Comparison of ENCODE assay signal across 20 cellular contexts in genomic region chr6:43223175-43223574, GRCh38. TPM values are rescaled to one million over a fixed set of nuclear protein-coding genes. Genes with fewer than 3 reads are reported as not detected.
DNase-seq lines count a peak whose midpoint lies in the region; ATAC-seq, FAIRE-seq and TF ChIP-seq lines count a peak whose summit lies in the region.
"Had no signal": no experiment of that assay in that cellular context is flagged by ENCODE, and none has a peak within 500 bp of the region (broad histone marks: within the 10 kb centered on the region; RNA-seq: fewer than 3 reads in every experiment).

No MANE protein-coding gene starts in this region.

- no peak for TF ChIP-seq POLR2A in HepG2 (IDR thresholded peaks at IDR 0.05; ENCODE audit: insufficient read depth in 1 of 2, low read depth in 2 of 2, low read length in 2 of 2)

- peaks cover 64% of the 10 kb centered on the region for H3K4me1 ChIP-seq in CD4-positive, CD25-positive, alpha-beta regulatory T cell (ENCODE audit: control insufficient read depth, insufficient read depth, low read length, poor library complexity, severe bottlenecking)
- H3K4me1 ChIP-seq in CD8-positive, alpha-beta memory T cell (ENCODE audit: insufficient read depth, low read length) = peaks cover 35% of the 10 kb centered on the region
- H3K4me1 ChIP-seq in HepG2 (ENCODE audit: insufficient read depth, low read length) = peaks cover 16% of the 10 kb centered on the region
- peaks cover 5 to 8% of the 10 kb centered on the region in 2 experiments for H3K4me1 ChIP-seq in trophoblast cell (ENCODE audit: control insufficient read depth in 1 of 2, insufficient read depth in 2 of 2, low read length in 2 of 2)
- H3K4me1 ChIP-seq: SJCRH30 had no signal

- no peak overlapping the region for H3K18ac ChIP-seq in trophoblast cell (ENCODE audit: low read length)

- peaks cover 26% of the 10 kb centered on the region for H3K36me3 Mint-ChIP-seq in CD4-positive, CD25-positive, alpha-beta regulatory T cell
- peaks cover 5 to 46% (median 7%) of the 10 kb centered on the region in 3 donors for H3K36me3 Mint-ChIP-seq in CD8-positive, alpha-beta memory T cell
- peaks cover 39% of the 10 kb centered on the region for H3K36me3 Mint-ChIP-seq in activated CD4-positive, alpha-beta memory T cell treated with anti-CD3 and anti-CD28 coated beads, Interleukin-2, amount 10 ng/mL, durations not matched to agents 7 days and 5 days (ENCODE audit: low read depth)

- H3K9ac ChIP-seq in HepG2 (ENCODE audit: insufficient read depth, low read depth, low read length) (no peak overlapping the region), trophoblast cell (ENCODE audit: low read length) (no peak overlapping the region)
- H3K9ac ChIP-seq: BLaER1 had no signal

- H3K4me1 Mint-ChIP-seq in CD4-positive, CD25-positive, alpha-beta regulatory T cell = peaks cover 17 to 88% (median 62%) of the 10 kb centered on the region in 4 donors
- H3K4me1 Mint-ChIP-seq in CD8-positive, alpha-beta memory T cell = peaks cover 22 to 62% (median 46%) of the 10 kb centered on the region in 3 donors
- peaks cover 41% of the 10 kb centered on the region for H3K4me1 Mint-ChIP-seq in activated CD4-positive, alpha-beta memory T cell treated with anti-CD3 and anti-CD28 coated beads, Interleukin-2, amount 10 ng/mL, durations not matched to agents 7 days and 5 days

- intact Hi-C loops in HepG2 (cut with micrococcal nuclease; ENCODE audit: unreplicated experiment) = no loop called here

- H3K23ac ChIP-seq in trophoblast cell (ENCODE audit: low read length) = no peak overlapping the region

- TF ChIP-seq RAD21 in HepG2 (CRISPR knock-in tag; IDR thresholded peaks at IDR 0.05) = no peak

- H2BK5ac ChIP-seq in trophoblast cell (ENCODE audit: low read depth, low read length, poor library complexity) = no peak overlapping the region

- no peaks in the 10 kb centered on the region for H3K9me3 ChIP-seq in CD4-positive, CD25-positive, alpha-beta regulatory T cell (ENCODE audit: control insufficient read depth in 2 of 2, low read length in 2 of 2)
- no peaks in the 10 kb centered on the region for H3K9me3 ChIP-seq in CD8-positive, alpha-beta memory T cell (ENCODE audit: low read length)
- H3K9me3 ChIP-seq in HepG2 (ENCODE audit: low read length) (no peaks in the 10 kb centered on the region), trophoblast cell (ENCODE audit: insufficient read depth, low read depth, low read length) (peaks cover 5% of the 10 kb centered on the region)
- H3K9me3 ChIP-seq: BLaER1, left lung, SJCRH30 had no signal

- H4K12ac ChIP-seq in trophoblast cell (ENCODE audit: low read depth, low read length) = no peak overlapping the region

- H4K8ac ChIP-seq in trophoblast cell (ENCODE audit: low read depth, low read length) = no peak overlapping the region

- no peak overlapping the region for H4K91ac ChIP-seq in trophoblast cell (ENCODE audit: low read depth, low read length)

- H3K4me3 ChIP-seq in CD4-positive, CD25-positive, alpha-beta regulatory T cell (ENCODE audit: low read depth, low read length) = peak overlapping the region; percentile 71
- no peak overlapping the region for H3K4me3 ChIP-seq in CD8-positive, alpha-beta memory T cell (ENCODE audit: low read length)
- H3K4me3 ChIP-seq in HepG2 (replicated peaks in 1 of 3; ENCODE audit: insufficient read depth in 1 of 3, low read depth in 2 of 3, low read length in 3 of 3) (no peak overlapping the region), trophoblast cell (ENCODE audit: low read depth, low read length) (no peak overlapping the region)
- H3K4me3 ChIP-seq: BLaER1, left lung, SJCRH30 had no signal

- WGBS in HepG2 (ENCODE audit: low lambda C conversion rate) = 94% methylated on average over 8 of the region's 14 CpGs
- WGBS in trophoblast cell (ENCODE audit: extremely low coverage, insufficient coverage, insufficient read length) = no CpG with 5 or more reads among the region's 14 CpGs

- peak overlapping the region; percentile 78 to 100 (median 100) for H3K27ac Mint-ChIP-seq in CD4-positive, CD25-positive, alpha-beta regulatory T cell
- H3K27ac Mint-ChIP-seq in CD8-positive, alpha-beta memory T cell = peak overlapping the region; percentile 98 to 100 (median 99)
- H3K27ac Mint-ChIP-seq in activated CD4-positive, alpha-beta memory T cell treated with anti-CD3 and anti-CD28 coated beads, Interleukin-2, amount 10 ng/mL, durations not matched to agents 7 days and 5 days = peak overlapping the region; percentile 67

- TF ChIP-seq CTCF in HepG2 (CRISPR knock-in tag; IDR thresholded peaks at IDR 0.05) = no peak

- peak overlapping the region; percentile 75 to 91 (median 84) for H3K4me3 Mint-ChIP-seq in CD4-positive, CD25-positive, alpha-beta regulatory T cell
- H3K4me3 Mint-ChIP-seq in CD8-positive, alpha-beta memory T cell = peak overlapping the region in 2 of 7 donors; percentile 6 to 63
- H3K4me3 Mint-ChIP-seq in activated CD4-positive, alpha-beta memory T cell treated with anti-CD3 and anti-CD28 coated beads, Interleukin-2, amount 10 ng/mL, durations not matched to agents 7 days and 5 days = no peak overlapping the region

- H3K4ac ChIP-seq in trophoblast cell (ENCODE audit: low read depth, low read length) = no peak overlapping the region

- in situ Hi-C loops in HepG2 (cut with HindIII; ENCODE audit: extremely low pct_ligation_motif_present, low pct_unique_long_range_greater_than_20kb) = no loop called here

- no peak overlapping the region for H2AK5ac ChIP-seq in trophoblast cell (ENCODE audit: low read length)

- DNase-seq in CD4-positive, CD25-positive, alpha-beta regulatory T cell = peak in 2 of 3 donors; percentile 54 to 60
- no peak for DNase-seq in CD8-positive, alpha-beta memory T cell
- DNase-seq in activated CD4-positive, alpha-beta memory T cell treated with anti-CD3 and anti-CD28 coated beads, Interleukin-2, amount 10 ng/mL, durations not matched to agents 7 days and 5 days = no peak
- no peak for DNase-seq in HepG2 (ENCODE audit: low spot score)
- no peak for DNase-seq in HEK293T (ENCODE audit: extremely low spot score)
- no peak for DNase-seq in trophoblast cell
- DNase-seq: amniotic stem cell, cerebellar nuclear complex, DMS79, foreskin fibroblast, GOT3, left lung, NCI-H1694, NCI-H446 treated with DMSO at 0.1 percent for 48 hours, retina, SJCRH30 had no signal

- H3K4me2 ChIP-seq in HepG2 (ENCODE audit: low read depth, low read length) (no peak overlapping the region), trophoblast cell (ENCODE audit: low read length) (no peak overlapping the region)

- ATAC-seq in CD4-positive, CD25-positive, alpha-beta regulatory T cell (ENCODE audit: low read depth in 2 of 2) = peak in 1 of 2 donors; percentile 27
- ATAC-seq in HepG2 (no peak; the same call in 1 of the 3 replicates), GM21423 (IDR thresholded peaks at IDR 0.05; ENCODE audit: unreplicated experiment) (no peak)
- ATAC-seq: left lung had no signal

- peaks cover 4% of the 10 kb centered on the region for H3K79me1 ChIP-seq in trophoblast cell (ENCODE audit: low read length)

- no peak overlapping the region for H3K14ac ChIP-seq in trophoblast cell (ENCODE audit: low read length)

- H2AFZ ChIP-seq in HepG2 (ENCODE audit: low read length) = no peak overlapping the region
- no peak overlapping the region for H2AFZ ChIP-seq in trophoblast cell (ENCODE audit: insufficient read depth, low read length, poor library complexity)

- H2BK12ac ChIP-seq in trophoblast cell (ENCODE audit: low read length) = no peak overlapping the region

- H4K20me1 ChIP-seq in HepG2 (ENCODE audit: insufficient read depth, low read length) = no peaks in the 10 kb centered on the region
- H4K20me1 ChIP-seq: BLaER1 had no signal

- H3K9me3 Mint-ChIP-seq in CD4-positive, CD25-positive, alpha-beta regulatory T cell = no peaks in the 10 kb centered on the region
- no peaks in the 10 kb centered on the region for H3K9me3 Mint-ChIP-seq in CD8-positive, alpha-beta memory T cell
- H3K9me3 Mint-ChIP-seq in activated CD4-positive, alpha-beta memory T cell treated with anti-CD3 and anti-CD28 coated beads, Interleukin-2, amount 10 ng/mL, durations not matched to agents 7 days and 5 days = no peaks in the 10 kb centered on the region

- peaks cover 4% of the 10 kb centered on the region for H3K27me3 Mint-ChIP-seq in CD4-positive, CD25-positive, alpha-beta regulatory T cell
- peaks cover 0 to 2% of the 10 kb centered on the region in 2 donors for H3K27me3 Mint-ChIP-seq in CD8-positive, alpha-beta memory T cell
- no peaks in the 10 kb centered on the region for H3K27me3 Mint-ChIP-seq in activated CD4-positive, alpha-beta memory T cell treated with anti-CD3 and anti-CD28 coated beads, Interleukin-2, amount 10 ng/mL, durations not matched to agents 7 days and 5 days

- POLR2A ChIA-PET in CD8-positive, alpha-beta memory T cell (lab: Charles Lee) = interaction anchor here (0.5 kb wide), 1 partner anchor 198 kb away, joined by 3 read pairs; no protein-coding TSS in a partner anchor
- POLR2A ChIA-PET in activated CD4-positive, alpha-beta memory T cell treated with anti-CD3 and anti-CD28 coated beads, Interleukin-2, amount 10 ng/mL, durations not matched to agents 7 days and 5 days (lab: Charles Lee) = interaction anchor here (1.7 to 3.0 kb wide), 2 partner anchors 18 to 50 kb away, joined by 4 to 21 read pairs; partner anchors contain the start of gene SRF
- POLR2A ChIA-PET in HepG2 (lab: Yijun Ruan, JAX) (interaction anchor here (1.0 to 2.5 kb wide), 8 partner anchors 23 to 146 kb away, joined by 3 to 8 read pairs (median 4); partner anchors contain the start of genes CUL9 and ZNF318), HEK293T (lab: Yijun Ruan, JAX) (interaction anchor here (0.7 to 1.3 kb wide), 3 partner anchors 15 to 28 kb away, joined by 3 read pairs; no protein-coding TSS in a partner anchor)

- H2BK120ac ChIP-seq in trophoblast cell (ENCODE audit: insufficient read depth, low read length, poor library complexity) = no peak overlapping the region

- H3K27ac ChIP-seq in CD4-positive, CD25-positive, alpha-beta regulatory T cell (ENCODE audit: insufficient read depth, low read length, poor library complexity, severe bottlenecking) = peak overlapping the region; percentile 99
- H3K27ac ChIP-seq in CD8-positive, alpha-beta memory T cell (ENCODE audit: low read depth, low read length) = peak overlapping the region; percentile 92
- H3K27ac ChIP-seq in HepG2 (ENCODE audit: extremely low read length, insufficient read depth, low read length) (no peak overlapping the region), trophoblast cell (ENCODE audit: low read depth, low read length) (no peak overlapping the region)
- H3K27ac ChIP-seq: SJCRH30 had no signal

- CTCF ChIA-PET in CD8-positive, alpha-beta memory T cell (lab: Charles Lee) = no interaction called here
- CTCF ChIA-PET in activated CD4-positive, alpha-beta memory T cell treated with anti-CD3 and anti-CD28 coated beads, Interleukin-2, amount 10 ng/mL, durations not matched to agents 7 days and 5 days (lab: Charles Lee) = no interaction called here
- CTCF ChIA-PET in HepG2 (lab: Yijun Ruan, JAX; ENCODE audit: low intra/inter-chr PET ratio, low total read pairs) (no interaction called here), HEK293T (lab: Yijun Ruan, JAX) (no interaction called here)

- no peaks in the 10 kb centered on the region for H3K36me3 ChIP-seq in CD4-positive, CD25-positive, alpha-beta regulatory T cell (ENCODE audit: control insufficient read depth, insufficient read depth, low read length)
- no peaks in the 10 kb centered on the region for H3K36me3 ChIP-seq in CD8-positive, alpha-beta memory T cell (ENCODE audit: insufficient read depth, low read length)
- peaks cover 0 to 14% of the 10 kb centered on the region in 2 experiments; a peak in 1 of 5 replicates for H3K36me3 ChIP-seq in HepG2 (replicated peaks in 1 of 2; ENCODE audit: control insufficient read depth in 1 of 2, insufficient read depth in 2 of 2, low read length in 2 of 2)
- H3K36me3 ChIP-seq in trophoblast cell (ENCODE audit: control insufficient read depth in 1 of 2, insufficient read depth in 2 of 2, low read length in 2 of 2) = peaks cover 28 to 34% of the 10 kb centered on the region in 2 experiments

- no peak for FAIRE-seq in HepG2 (lab: Jason Lieb, UNC)
- FAIRE-seq: TTC549 had no signal

- BruUV-seq in HepG2 (replicated peaks; lab: Mats Ljungman, UMichigan) = no TSS peak

- no peak for TF ChIP-seq EP300 in HepG2 (IDR thresholded peaks at IDR 0.05; ENCODE audit: low read depth in 2 of 2, low read length in 2 of 2)
- TF ChIP-seq EP300 in HepG2 (CRISPR knock-in tag; IDR thresholded peaks at IDR 0.05; ENCODE audit: borderline replicate concordance) = no peak

- H3K27me3 ChIP-seq in CD4-positive, CD25-positive, alpha-beta regulatory T cell (ENCODE audit: control insufficient read depth, insufficient read depth, low read length) = no peaks in the 10 kb centered on the region
- H3K27me3 ChIP-seq in CD8-positive, alpha-beta memory T cell (ENCODE audit: insufficient read depth, low read length, poor library complexity, severe bottlenecking) = no peaks in the 10 kb centered on the region
- no peaks in the 10 kb centered on the region for H3K27me3 ChIP-seq in HepG2 (ENCODE audit: control insufficient read depth in 1 of 2, insufficient read depth in 2 of 2, low read length in 2 of 2)
- no peaks in the 10 kb centered on the region for H3K27me3 ChIP-seq in trophoblast cell (ENCODE audit: insufficient read depth, low read length)
- H3K27me3 ChIP-seq: BLaER1, left lung, SJCRH30 had no signal

- peaks cover 1% of the 10 kb centered on the region for H3K79me2 ChIP-seq in HepG2 (ENCODE audit: insufficient read depth, low read length)
- no peaks in the 10 kb centered on the region for H3K79me2 ChIP-seq in trophoblast cell (ENCODE audit: control insufficient read depth, insufficient read depth, low read length, poor library complexity)

RNA-seq across cellular contexts. Expression of gene DNPH1, which starts 6.1 kb away (rescaled TPM):
- 36.6 TPM for total RNA-seq in CD4-positive, CD25-positive, alpha-beta regulatory T cell
- polyA plus RNA-seq in CD4-positive, CD25-positive, alpha-beta regulatory T cell = 100 to 1,000 TPM; 190 to 234 (median 206) TPM
- 10 to 100 TPM; 68.2 to 68.3 TPM for total RNA-seq in CD8-positive, alpha-beta memory T cell
- 80.0 TPM for polyA plus RNA-seq in CD8-positive, alpha-beta memory T cell
- total RNA-seq in activated CD4-positive, alpha-beta memory T cell treated with anti-CD3 and anti-CD28 coated beads, Interleukin-2, amount 10 ng/mL, durations not matched to agents 7 days and 5 days = 10 to 100 TPM; 39.6 to 42.5 TPM
- total RNA-seq in HepG2 (2016; rRNA removed; fragmentation: Illumina TruSeq; extraction: Trizol) = 75.0 and 75.1 TPM in 2 replicates
- 50.9 and 56.3 TPM in 2 replicates for total RNA-seq in HepG2 (2016; cell fraction: cytosol; rRNA removed; fragmentation: Illumina TruSeq; extraction: Trizol; ENCODE audit: low read depth)
- 75.1 and 81.5 TPM in 2 replicates for total RNA-seq in HepG2 (2016; cell fraction: insoluble cytoplasmic fraction; rRNA removed; fragmentation: Illumina TruSeq; extraction: Trizol)
- total RNA-seq in HepG2 (2016; cell fraction: membrane; rRNA removed; fragmentation: Illumina TruSeq; extraction: Trizol) = 52.3 and 60.5 TPM in 2 replicates
- 31.4 and 33.7 TPM in 2 replicates for total RNA-seq in HepG2 (2016; cell fraction: nucleus; rRNA removed; fragmentation: Illumina TruSeq; extraction: Trizol)
- polyA plus RNA-seq in HepG2 (2011; rRNA removed) = 56.5 and 65.8 TPM in 2 replicates
- 106 and 143 TPM in 2 replicates for polyA plus RNA-seq in HepG2 (2011; cell fraction: cytosol; rRNA removed)
- polyA plus RNA-seq in HepG2 (2011; cell fraction: nucleus; rRNA removed) = 62.4 and 67.4 TPM in 2 replicates
- 43.1 and 47.9 TPM in 2 replicates for polyA plus RNA-seq in HepG2 (2012)
- 62.6 and 68.8 TPM in 2 replicates for polyA plus RNA-seq in HepG2 (2016; cell fraction: cytosol; fragmentation: Illumina TruSeq; extraction: Trizol; ENCODE audit: low read depth)
- 76.7 and 82.8 TPM in 2 replicates for polyA plus RNA-seq in HepG2 (2016; cell fraction: insoluble cytoplasmic fraction; fragmentation: Illumina TruSeq; extraction: Trizol; ENCODE audit: low read depth)
- 47.1 and 47.7 TPM in 2 replicates for polyA plus RNA-seq in HepG2 (2016; cell fraction: membrane; fragmentation: Illumina TruSeq; extraction: Trizol; ENCODE audit: low read depth)
- polyA plus RNA-seq in HepG2 (2016; cell fraction: nucleus; fragmentation: Illumina TruSeq; extraction: Trizol; ENCODE audit: insufficient read depth, low read depth) = 66.2 and 72.5 TPM in 2 replicates
- 38.8 and 62.4 TPM in 2 replicates for polyA minus RNA-seq in HepG2 (2011; rRNA and poly(A)+ RNA removed; ENCODE audit: low replicate concordance)
- 10.5 and 15.4 TPM in 2 replicates for polyA minus RNA-seq in HepG2 (2011; cell fraction: cytosol; rRNA and poly(A)+ RNA removed)
- 15.3 and 16.7 TPM in 2 replicates for polyA minus RNA-seq in HepG2 (2011; cell fraction: nucleus; rRNA and poly(A)+ RNA removed)
- polyA plus RNA-seq in trophoblast cell (2013) = 29.4 and 33.8 TPM in 2 replicates

RNA-seq across cellular contexts. Expression of gene TTBK1, which starts 20.1 kb away (rescaled TPM):
- 0.22 TPM for total RNA-seq in CD4-positive, CD25-positive, alpha-beta regulatory T cell
- not detected for polyA plus RNA-seq in CD4-positive, CD25-positive, alpha-beta regulatory T cell
- 1 to 10 TPM; 1.1 to 1.2 TPM for total RNA-seq in CD8-positive, alpha-beta memory T cell
- not detected for polyA plus RNA-seq in CD8-positive, alpha-beta memory T cell
- total RNA-seq in activated CD4-positive, alpha-beta memory T cell treated with anti-CD3 and anti-CD28 coated beads, Interleukin-2, amount 10 ng/mL, durations not matched to agents 7 days and 5 days = under 1 TPM; 0.30 TPM
- 0.10 and 0.33 TPM in 2 replicates for total RNA-seq in HepG2 (2016; rRNA removed; fragmentation: Illumina TruSeq; extraction: Trizol)
- 0.18 and 0.20 TPM in 2 replicates for total RNA-seq in HepG2 (2016; cell fraction: cytosol; rRNA removed; fragmentation: Illumina TruSeq; extraction: Trizol; ENCODE audit: low read depth)
- total RNA-seq in HepG2 (2016; cell fraction: insoluble cytoplasmic fraction; rRNA removed; fragmentation: Illumina TruSeq; extraction: Trizol) = 0.13 and 0.32 TPM in 2 replicates
- 0.25 and 0.28 TPM in 2 replicates for total RNA-seq in HepG2 (2016; cell fraction: membrane; rRNA removed; fragmentation: Illumina TruSeq; extraction: Trizol)
- 0.47 TPM in 2 replicates for total RNA-seq in HepG2 (2016; cell fraction: nucleus; rRNA removed; fragmentation: Illumina TruSeq; extraction: Trizol)
- polyA plus RNA-seq in HepG2 (2011; rRNA removed) = 0.24 and 0.50 TPM in 2 replicates
- 0.09 and 0.10 TPM in 2 replicates for polyA plus RNA-seq in HepG2 (2011; cell fraction: cytosol; rRNA removed)
- polyA plus RNA-seq in HepG2 (2011; cell fraction: nucleus; rRNA removed) = 1.4 and 2.2 TPM in 2 replicates
- polyA plus RNA-seq in HepG2 (2012) = 0.53 and 0.62 TPM in 2 replicates
- not detected in 2 replicates for polyA plus RNA-seq in HepG2 (2016; cell fraction: cytosol; fragmentation: Illumina TruSeq; extraction: Trizol; ENCODE audit: low read depth)
- polyA plus RNA-seq in HepG2 (2016; cell fraction: insoluble cytoplasmic fraction; fragmentation: Illumina TruSeq; extraction: Trizol; ENCODE audit: low read depth) = 0.19 TPM in 2 replicates
- 0.06 and 0.07 TPM in 2 replicates for polyA plus RNA-seq in HepG2 (2016; cell fraction: membrane; fragmentation: Illumina TruSeq; extraction: Trizol; ENCODE audit: low read depth)
- polyA plus RNA-seq in HepG2 (2016; cell fraction: nucleus; fragmentation: Illumina TruSeq; extraction: Trizol; ENCODE audit: insufficient read depth, low read depth) = 0.84 and 0.86 TPM in 2 replicates
- 1.2 TPM in 1 of 2 replicates, not detected in the other for polyA minus RNA-seq in HepG2 (2011; rRNA and poly(A)+ RNA removed; ENCODE audit: low replicate concordance)
- 0.18 and 0.49 TPM in 2 replicates for polyA minus RNA-seq in HepG2 (2011; cell fraction: cytosol; rRNA and poly(A)+ RNA removed)
- 1.4 and 1.7 TPM in 2 replicates for polyA minus RNA-seq in HepG2 (2011; cell fraction: nucleus; rRNA and poly(A)+ RNA removed)
- polyA plus RNA-seq in trophoblast cell (2013) = 0.01 TPM in 2 replicates
- total RNA-seq: myocyte, SJCRH30 had no signal

RNA-seq across cellular contexts. Expression of gene CUL9, which starts 41.2 kb away (rescaled TPM):
- 81.2 TPM for total RNA-seq in CD4-positive, CD25-positive, alpha-beta regulatory T cell
- polyA plus RNA-seq in CD4-positive, CD25-positive, alpha-beta regulatory T cell = 10 to 100 TPM; 22.5 to 26.0 (median 23.8) TPM
- total RNA-seq in CD8-positive, alpha-beta memory T cell = 10 to 100 TPM; 35.3 to 38.3 TPM
- 9.0 TPM for polyA plus RNA-seq in CD8-positive, alpha-beta memory T cell
- 10 to 100 TPM; 45.0 to 45.9 TPM for total RNA-seq in activated CD4-positive, alpha-beta memory T cell treated with anti-CD3 and anti-CD28 coated beads, Interleukin-2, amount 10 ng/mL, durations not matched to agents 7 days and 5 days
- total RNA-seq in HepG2 (2016; rRNA removed; fragmentation: Illumina TruSeq; extraction: Trizol) = 10.5 and 11.4 TPM in 2 replicates
- 2.5 and 3.7 TPM in 2 replicates for total RNA-seq in HepG2 (2016; cell fraction: cytosol; rRNA removed; fragmentation: Illumina TruSeq; extraction: Trizol; ENCODE audit: low read depth)
- total RNA-seq in HepG2 (2016; cell fraction: insoluble cytoplasmic fraction; rRNA removed; fragmentation: Illumina TruSeq; extraction: Trizol) = 8.8 and 14.5 TPM in 2 replicates
- 3.3 and 4.2 TPM in 2 replicates for total RNA-seq in HepG2 (2016; cell fraction: membrane; rRNA removed; fragmentation: Illumina TruSeq; extraction: Trizol)
- 18.4 and 18.7 TPM in 2 replicates for total RNA-seq in HepG2 (2016; cell fraction: nucleus; rRNA removed; fragmentation: Illumina TruSeq; extraction: Trizol)
- polyA plus RNA-seq in HepG2 (2011; rRNA removed) = 13.7 and 15.3 TPM in 2 replicates
- 4.9 and 5.0 TPM in 2 replicates for polyA plus RNA-seq in HepG2 (2011; cell fraction: cytosol; rRNA removed)
- polyA plus RNA-seq in HepG2 (2011; cell fraction: nucleus; rRNA removed) = 123 and 139 TPM in 2 replicates
- polyA plus RNA-seq in HepG2 (2012) = 9.9 and 12.7 TPM in 2 replicates
- polyA plus RNA-seq in HepG2 (2016; cell fraction: cytosol; fragmentation: Illumina TruSeq; extraction: Trizol; ENCODE audit: low read depth) = 1.2 and 1.5 TPM in 2 replicates
- 6.8 and 7.5 TPM in 2 replicates for polyA plus RNA-seq in HepG2 (2016; cell fraction: insoluble cytoplasmic fraction; fragmentation: Illumina TruSeq; extraction: Trizol; ENCODE audit: low read depth)
- polyA plus RNA-seq in HepG2 (2016; cell fraction: membrane; fragmentation: Illumina TruSeq; extraction: Trizol; ENCODE audit: low read depth) = 1.9 and 2.7 TPM in 2 replicates
- 44.2 and 47.7 TPM in 2 replicates for polyA plus RNA-seq in HepG2 (2016; cell fraction: nucleus; fragmentation: Illumina TruSeq; extraction: Trizol; ENCODE audit: insufficient read depth, low read depth)
- polyA minus RNA-seq in HepG2 (2011; rRNA and poly(A)+ RNA removed; ENCODE audit: low replicate concordance) = 19.3 and 22.3 TPM in 2 replicates
- polyA minus RNA-seq in HepG2 (2011; cell fraction: cytosol; rRNA and poly(A)+ RNA removed) = 4.7 and 5.5 TPM in 2 replicates
- polyA minus RNA-seq in HepG2 (2011; cell fraction: nucleus; rRNA and poly(A)+ RNA removed) = 30.8 and 32.9 TPM in 2 replicates
- 11.7 and 12.1 TPM in 2 replicates for polyA plus RNA-seq in trophoblast cell (2013)

RNA-seq across cellular contexts. Expression of gene SRF, which starts 52.1 kb away (rescaled TPM):
- total RNA-seq in CD4-positive, CD25-positive, alpha-beta regulatory T cell = 24.0 TPM
- 1 to 10 TPM; 3.3 to 5.8 (median 4.5) TPM for polyA plus RNA-seq in CD4-positive, CD25-positive, alpha-beta regulatory T cell
- total RNA-seq in CD8-positive, alpha-beta memory T cell = 10 to 100 TPM; 55.1 to 57.4 TPM
- 8.0 TPM for polyA plus RNA-seq in CD8-positive, alpha-beta memory T cell
- total RNA-seq in activated CD4-positive, alpha-beta memory T cell treated with anti-CD3 and anti-CD28 coated beads, Interleukin-2, amount 10 ng/mL, durations not matched to agents 7 days and 5 days = 10 to 100 TPM; 45.8 to 45.9 TPM
- total RNA-seq in HepG2 (2016; rRNA removed; fragmentation: Illumina TruSeq; extraction: Trizol) = 21.0 and 25.5 TPM in 2 replicates
- total RNA-seq in HepG2 (2016; cell fraction: cytosol; rRNA removed; fragmentation: Illumina TruSeq; extraction: Trizol; ENCODE audit: low read depth) = 4.5 and 4.8 TPM in 2 replicates
- 19.0 and 26.0 TPM in 2 replicates for total RNA-seq in HepG2 (2016; cell fraction: insoluble cytoplasmic fraction; rRNA removed; fragmentation: Illumina TruSeq; extraction: Trizol)
- total RNA-seq in HepG2 (2016; cell fraction: membrane; rRNA removed; fragmentation: Illumina TruSeq; extraction: Trizol) = 20.6 and 21.0 TPM in 2 replicates
- 15.5 and 17.7 TPM in 2 replicates for total RNA-seq in HepG2 (2016; cell fraction: nucleus; rRNA removed; fragmentation: Illumina TruSeq; extraction: Trizol)
- 44.1 and 45.7 TPM in 2 replicates for polyA plus RNA-seq in HepG2 (2011; rRNA removed)
- 30.8 and 42.8 TPM in 2 replicates for polyA plus RNA-seq in HepG2 (2011; cell fraction: cytosol; rRNA removed)
- 50.7 and 72.8 TPM in 2 replicates for polyA plus RNA-seq in HepG2 (2011; cell fraction: nucleus; rRNA removed)
- polyA plus RNA-seq in HepG2 (2012) = 18.6 and 23.1 TPM in 2 replicates
- polyA plus RNA-seq in HepG2 (2016; cell fraction: cytosol; fragmentation: Illumina TruSeq; extraction: Trizol; ENCODE audit: low read depth) = 5.2 and 5.4 TPM in 2 replicates
- polyA plus RNA-seq in HepG2 (2016; cell fraction: insoluble cytoplasmic fraction; fragmentation: Illumina TruSeq; extraction: Trizol; ENCODE audit: low read depth) = 26.4 and 31.7 TPM in 2 replicates
- 19.0 and 19.4 TPM in 2 replicates for polyA plus RNA-seq in HepG2 (2016; cell fraction: membrane; fragmentation: Illumina TruSeq; extraction: Trizol; ENCODE audit: low read depth)
- 33.8 and 35.3 TPM in 2 replicates for polyA plus RNA-seq in HepG2 (2016; cell fraction: nucleus; fragmentation: Illumina TruSeq; extraction: Trizol; ENCODE audit: insufficient read depth, low read depth)
- polyA minus RNA-seq in HepG2 (2011; rRNA and poly(A)+ RNA removed; ENCODE audit: low replicate concordance) = 59.4 and 75.9 TPM in 2 replicates
- 19.9 and 20.3 TPM in 2 replicates for polyA minus RNA-seq in HepG2 (2011; cell fraction: cytosol; rRNA and poly(A)+ RNA removed)
- 20.2 and 21.3 TPM in 2 replicates for polyA minus RNA-seq in HepG2 (2011; cell fraction: nucleus; rRNA and poly(A)+ RNA removed)
- polyA plus RNA-seq in trophoblast cell (2013) = 34.6 and 36.3 TPM in 2 replicates

Comparison
In these comparisons a context has a peak if more than half of its experiments do, and no peak if none do; other contexts are left out.
1. DNase-seq: peak in CD4-positive, CD25-positive, alpha-beta regulatory T cell (2 of 3); none in CD8-positive, alpha-beta memory T cell (0 of 5), activated CD4-positive, alpha-beta memory T cell treated with anti-CD3 and anti-CD28 coated beads, Interleukin-2, amount 10 ng/mL, durations not matched to agents 7 days and 5 days (single experiment), HepG2 (single experiment), HEK293T (single experiment) and trophoblast cell (0 of 2).
2. H3K27ac ChIP-seq: peak in CD4-positive, CD25-positive, alpha-beta regulatory T cell (single experiment) and CD8-positive, alpha-beta memory T cell (single experiment); none in HepG2 (single experiment) and trophoblast cell (single experiment).
3. Peak in every context shown above with its lines, with median percentiles within 50 percentile points of each other: H3K27ac Mint-ChIP-seq.